16 cellular contexts compared by ENCODE assay signal in genomic region chr12:2354151-2354991, GRCh38.
A peak's percentile ranks its signal among the peaks of the same experiment; 100 is the strongest.
DNase-seq lines count a peak whose midpoint lies in the region; ATAC-seq and TF ChIP-seq lines count a peak whose summit lies in the region.
"Had no signal": no experiment of that assay in that cellular context is flagged by ENCODE, and none has a peak within 500 bp of the region (broad histone marks: within the 10 kb centered on the region; RNA-seq: fewer than 3 reads in every experiment).

No MANE protein-coding gene starts in this region.

- no peak overlapping the region for H3K27ac Mint-ChIP-seq in nephron progenitor cell
- H3K27ac Mint-ChIP-seq: activated CD4-positive, alpha-beta T cell treated with anti-CD3 and anti-CD28 coated beads, Interleukin-2, amount 10 ng/mL, durations not matched to agents 24 days and 14 days; activated naive CD4-positive, alpha-beta T cell treated with anti-CD3 and anti-CD28 coated beads, Interleukin-2, amount 10 ng/mL, durations not matched to agents 7 days and 5 days; T-cell had no signal

- intact Hi-C loops in Right ventricle myocardium inferior (cut with DNase I) = no loop called here
- intact Hi-C loops in cardiac septum (cut with DNase I) = loop anchor here (5.0 kb wide), 1 partner anchor 52 kb away; no protein-coding TSS in a partner anchor
- intact Hi-C loops in right lobe of liver (cut with DNase I) = no loop called here

- H3K4me1 ChIP-seq in right lobe of liver = no peaks in the 10 kb centered on the region

- no peaks in the 10 kb centered on the region for H3K9me3 ChIP-seq in right lobe of liver
- H3K9me3 ChIP-seq: ovary had no signal

- no peak overlapping the region for H3K27ac ChIP-seq in right lobe of liver
- H3K27ac ChIP-seq: ovary had no signal

- WGBS in right lobe of liver (ENCODE audit: insufficient coverage, low coverage, low lambda C conversion rate, missing lambda C conversion rate) = 45% methylated on average over 14 of the region's 19 CpGs

- TF ChIP-seq POLR2A in right lobe of liver (IDR thresholded peaks at IDR 0.05) = no peak

- peak; percentile 60 for ATAC-seq in Right ventricle myocardium inferior
- no peak for ATAC-seq in GM18868 (IDR thresholded peaks at IDR 0.05; ENCODE audit: unreplicated experiment)
- no peak for ATAC-seq in right lobe of liver
- ATAC-seq in GM18519 (IDR thresholded peaks at IDR 0.05; ENCODE audit: low FRiP score, unreplicated experiment) = no peak
- ATAC-seq: T-cell had no signal

- H3K9me3 Mint-ChIP-seq in nephron progenitor cell = no peaks in the 10 kb centered on the region
- H3K9me3 Mint-ChIP-seq: activated CD4-positive, alpha-beta T cell treated with anti-CD3 and anti-CD28 coated beads, Interleukin-2, amount 10 ng/mL, durations not matched to agents 24 days and 14 days; activated naive CD4-positive, alpha-beta T cell treated with anti-CD3 and anti-CD28 coated beads, Interleukin-2, amount 10 ng/mL, durations not matched to agents 7 days and 5 days; T-cell had no signal

- no peaks in the 10 kb centered on the region for H3K36me3 ChIP-seq in right lobe of liver
- H3K36me3 ChIP-seq: ovary had no signal

- TF ChIP-seq CTCF in nephron progenitor cell (IDR thresholded peaks at IDR 0.05) = no peak
- no peak for TF ChIP-seq CTCF in right lobe of liver (IDR thresholded peaks at IDR 0.05)

- H3K27me3 ChIP-seq in right lobe of liver = no peaks in the 10 kb centered on the region
- H3K27me3 ChIP-seq: ovary had no signal

- no peak for DNase-seq in Right ventricle myocardium inferior (ENCODE audit: missing footprints)
- DNase-seq in cardiac septum (ENCODE audit: low spot score) = no peak
- peak; percentile 25 to 75 for DNase-seq in cerebellar nuclear complex (lab: John Stamatoyannopoulos, UW)
- no peak for DNase-seq in nephron progenitor cell
- no peak for DNase-seq in right lobe of liver
- DNase-seq in putamen (ENCODE audit: low spot score) = no peak
- DNase-seq: activated CD4-positive, alpha-beta T cell treated with anti-CD3 and anti-CD28 coated beads, Interleukin-2, amount 10 ng/mL, durations not matched to agents 24 days and 14 days; activated naive CD4-positive, alpha-beta T cell treated with anti-CD3 and anti-CD28 coated beads, Interleukin-2, amount 10 ng/mL, durations not matched to agents 7 days and 5 days; EL; foreskin melanocyte; Kasumi-1; NK-92 treated with Interleukin-12 subunit alpha and Interleukin-12 subunit beta, amount 100 ng/mL, for 24 hours; ovary; T-cell had no signal

- H3K4me3 Mint-ChIP-seq in nephron progenitor cell = peak overlapping the region; percentile 32
- H3K4me3 Mint-ChIP-seq: activated CD4-positive, alpha-beta T cell treated with anti-CD3 and anti-CD28 coated beads, Interleukin-2, amount 10 ng/mL, durations not matched to agents 24 days and 14 days; activated naive CD4-positive, alpha-beta T cell treated with anti-CD3 and anti-CD28 coated beads, Interleukin-2, amount 10 ng/mL, durations not matched to agents 7 days and 5 days; T-cell had no signal

- H3K4me3 ChIP-seq in right lobe of liver = no peak overlapping the region
- H3K4me3 ChIP-seq: ovary had no signal

- peaks cover 21% of the 10 kb centered on the region for H3K27me3 Mint-ChIP-seq in nephron progenitor cell (ENCODE audit: low read depth, poor library complexity)

- H3K4me1 Mint-ChIP-seq in nephron progenitor cell = peaks cover 72% of the 10 kb centered on the region

- no peaks in the 10 kb centered on the region for H3K36me3 Mint-ChIP-seq in nephron progenitor cell (ENCODE audit: low read depth)
- H3K36me3 Mint-ChIP-seq: activated naive CD4-positive, alpha-beta T cell treated with anti-CD3 and anti-CD28 coated beads, Interleukin-2, amount 10 ng/mL, durations not matched to agents 7 days and 5 days; T-cell had no signal

Comparison
In these comparisons a context has a peak if more than half of its experiments do, and no peak if none do; other contexts are left out.
1. DNase-seq: peak in cerebellar nuclear complex (2 of 2); none in Right ventricle myocardium inferior (single experiment), cardiac septum (single experiment), nephron progenitor cell (single experiment), right lobe of liver (0 of 3) and putamen (single experiment).